ENCODE assay signal across 12 cellular contexts in the genomic region with DNA sequence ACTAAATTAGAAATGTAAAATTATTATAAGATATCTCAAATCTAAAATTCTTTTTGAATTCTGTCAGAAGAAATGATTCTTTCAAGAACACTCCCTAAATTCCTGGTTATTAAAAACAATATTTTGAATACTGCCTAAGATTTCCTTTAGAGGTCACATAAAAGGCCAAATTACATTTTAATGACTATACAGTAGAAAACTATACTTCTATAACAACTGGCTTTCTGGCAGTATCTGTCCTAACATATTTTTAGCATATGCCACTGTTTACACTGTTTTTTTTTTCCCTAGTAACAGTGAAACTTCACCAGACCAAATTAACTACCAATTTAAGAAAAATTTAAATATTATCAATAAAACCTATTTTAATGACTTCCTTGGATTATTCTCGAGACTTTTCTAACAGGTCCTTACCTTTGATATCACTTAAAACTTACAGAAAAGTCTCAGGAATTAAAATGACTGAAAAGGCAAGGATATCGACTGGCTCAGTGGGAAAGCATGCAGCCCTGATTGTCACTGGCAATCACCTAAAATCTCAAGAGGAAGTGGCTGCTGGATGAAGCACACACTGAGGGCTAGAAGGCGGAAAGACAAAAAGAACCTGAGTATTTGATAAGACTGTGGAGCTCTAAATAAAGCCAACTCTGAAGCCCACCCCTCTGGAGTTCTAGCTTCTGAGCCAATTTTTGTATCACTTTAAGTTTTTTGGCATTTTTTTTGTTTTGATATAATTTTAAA. TPM values are rescaled to one million over a fixed set of nuclear protein-coding genes. Genes with fewer than 3 reads are reported as not detected.
DNase-seq lines count a peak whose midpoint lies in the region; ATAC-seq, FAIRE-seq and TF ChIP-seq lines count a peak whose summit lies in the region.
"Had no signal": no experiment of that assay in that cellular context is flagged by ENCODE, and none has a peak within 500 bp of the region (broad histone marks: within the 10 kb centered on the region; RNA-seq: fewer than 3 reads in every experiment).

No MANE protein-coding gene starts in this region.

- H4K20me1 ChIP-seq in osteoblast (ENCODE audit: insufficient read depth, low read length) = no peaks in the 10 kb centered on the region

- ATAC-seq in GM18498 (IDR thresholded peaks at IDR 0.05; ENCODE audit: unreplicated experiment) = no peak
- no peak for ATAC-seq in GM18858 (IDR thresholded peaks at IDR 0.05; ENCODE audit: unreplicated experiment)
- no peak for ATAC-seq in HG02870 (IDR thresholded peaks at IDR 0.05; ENCODE audit: unreplicated experiment)

- H3K36me3 ChIP-seq in osteoblast (ENCODE audit: insufficient read depth, low read length) = no peaks in the 10 kb centered on the region
- H3K36me3 ChIP-seq: ovary had no signal

- no peaks in the 10 kb centered on the region for H3K9me3 ChIP-seq in osteoblast (ENCODE audit: low read depth, low read length)
- H3K9me3 ChIP-seq: ovary had no signal

- TF ChIP-seq POLR2A in GM12891 (IDR thresholded peaks at IDR 0.05; ENCODE audit: low read depth, low read length) = no peak

- H3K79me2 ChIP-seq in osteoblast (ENCODE audit: insufficient read depth, low read length) = peaks cover 71% of the 10 kb centered on the region

- peak overlapping the region; percentile 66 for H3K4me2 ChIP-seq in osteoblast (ENCODE audit: insufficient read depth, low read length)
- H3K4me2 ChIP-seq: hepatocyte had no signal

- TF ChIP-seq CTCF in osteoblast (IDR thresholded peaks at IDR 0.05; ENCODE audit: extremely low read depth, low read depth, low read length) = no peak

- no peaks in the 10 kb centered on the region for H3K27me3 ChIP-seq in osteoblast (ENCODE audit: insufficient read depth, low read length)
- H3K27me3 ChIP-seq: hepatocyte, ovary had no signal

- FAIRE-seq in GM12891 (lab: Jason Lieb, UNC) = no peak

- no peak for DNase-seq in GM12891 (ENCODE audit: insufficient read length, low spot score)
- peak; percentile 31 for DNase-seq in RPMI7951 (ENCODE audit: low read depth)
- peak; percentile 6 for DNase-seq in fibroblast of gingiva (ENCODE audit: low read depth)
- peak; percentile 35 for DNase-seq in osteoblast (ENCODE audit: insufficient read length, low spot score, missing footprints)
- DNase-seq: activated CD4-positive, CD25-positive, alpha-beta regulatory T cell; activated naive CD4-positive, alpha-beta T cell treated with anti-CD3 and anti-CD28 coated beads, Interleukin-2, amount 50 U/mL, for 16 hours; NCI-H526 had no signal

- H2AFZ ChIP-seq in osteoblast (ENCODE audit: low read length) = no peak overlapping the region
- H2AFZ ChIP-seq: hepatocyte had no signal

- H3K4me3 ChIP-seq in osteoblast (ENCODE audit: insufficient read depth, low read length) = no peak overlapping the region
- H3K4me3 ChIP-seq: hepatocyte, ovary had no signal

- H3K4me1 ChIP-seq in osteoblast (ENCODE audit: insufficient read depth, low read length) = peaks cover 40% of the 10 kb centered on the region

- H3K27ac ChIP-seq in osteoblast (ENCODE audit: low read depth, low read length) = peak overlapping the region; percentile 94
- H3K27ac ChIP-seq: hepatocyte, ovary had no signal

TF ChIP-seq in GM12891, 5 proteins besides CTCF, POLR2A, EP300 and RAD21:
- no peak for TF ChIP-seq POLR2AphosphoS5 (IDR thresholded peaks at IDR 0.05; ENCODE audit: low read depth, low read length)
- TF ChIP-seq POU2F2 (IDR thresholded peaks at IDR 0.05; ENCODE audit: low read depth, low read length) = no peak
- TF ChIP-seq PAX5 (IDR thresholded peaks at IDR 0.05; ENCODE audit: insufficient read depth, low read length, severe bottlenecking) = no peak
- peak; percentile 67 for TF ChIP-seq SPI1 (IDR thresholded peaks at IDR 0.05; ENCODE audit: low read depth, low read length)
- TF ChIP-seq TAF1 (IDR thresholded peaks at IDR 0.05; ENCODE audit: low read depth, low read length) = no peak
TF ChIP-seq in GM12891: peak in this region for 1.

RNA-seq across cellular contexts. Expression of a gene that starts 59.6 kb away (rescaled TPM):
- 1.4 TPM for polyA plus RNA-seq in GM12891 (2012; ENCODE audit: low read depth, missing spikeins)
- 12.2 and 15.7 TPM in 2 replicates for total RNA-seq in RPMI7951 (2014; rRNA removed; shearing (Covaris generic))
- 61.6 and 64.4 TPM in 2 replicates for total RNA-seq in osteoblast
